Comparison of ENCODE assay signal across 15 cellular contexts in genomic region chr13:108911807-108912206, GRCh38.
DNase-seq lines count a peak whose midpoint lies in the region; ATAC-seq and TF ChIP-seq lines count a peak whose summit lies in the region.
"Had no signal": no experiment of that assay in that cellular context is flagged by ENCODE, and none has a peak within 500 bp of the region (broad histone marks: within the 10 kb centered on the region; RNA-seq: fewer than 3 reads in every experiment).

No MANE protein-coding gene starts in this region.

- DNase-seq in mammary epithelial cell (peak; percentile 71), MCF 10A (ENCODE audit: unreplicated experiment) (no peak), PC-9 (peak; percentile 49 to 71), left lung (no peak), globus pallidus (ENCODE audit: low spot score) (no peak)
- DNase-seq: GOT3, NCI-H1436, NCI-H1930, NCI-H2171 treated with DMSO at 0.1 percent for 48 hours, NCI-H446, SHP77 had no signal

- ATAC-seq in left lung (peak; percentile 42), HG03354 (IDR thresholded peaks at IDR 0.05; ENCODE audit: poor library complexity, severe bottlenecking, unreplicated experiment) (no peak), HG02885 (IDR thresholded peaks at IDR 0.05; ENCODE audit: poor library complexity, unreplicated experiment) (no peak)

- BruUV-seq in mammary epithelial cell (replicated peaks; lab: Mats Ljungman, UMichigan) (no TSS peak), MCF 10A (replicated peaks; lab: Mats Ljungman, UMichigan) (no TSS peak), PC-9 (replicated peaks; lab: Mats Ljungman, UMichigan) (no TSS peak)

- TF ChIP-seq CTCF in mammary epithelial cell (conservative IDR thresholded peaks at IDR 0.05 in 1 of 2, IDR thresholded peaks at IDR 0.05 in 1 of 2; ENCODE audit: extremely low read depth in 1 of 2, insufficient read depth in 1 of 2, low read depth in 1 of 2, low read length in 2 of 2) (no peak), MCF 10A (IDR thresholded peaks at IDR 0.05; ENCODE audit: unreplicated experiment) (no peak), PC-9 (conservative IDR thresholded peaks at IDR 0.05) (no peak), left lung (IDR thresholded peaks at IDR 0.05) (no peak)

- in situ Hi-C loops in mammary epithelial cell (cut with MboI; ENCODE audit: low sequenced_read_pairs in 2 of 2): no loop called here

- H2AFZ ChIP-seq in mammary epithelial cell (ENCODE audit: low read depth, low read length) (no peak overlapping the region), PC-9 (peak overlapping the region; percentile 44; the same call in 1 of the 2 replicates)

- H3K79me2 ChIP-seq in mammary epithelial cell (ENCODE audit: insufficient read depth, low read length) (no peaks in the 10 kb centered on the region), PC-9 (ENCODE audit: low read depth) (no peaks in the 10 kb centered on the region)

- no peaks in the 10 kb centered on the region for H3K9me3 ChIP-seq in mammary epithelial cell (replicated peaks; ENCODE audit: insufficient read depth, low read length)
- no peaks in the 10 kb centered on the region for H3K9me3 ChIP-seq in PC-9 (ENCODE audit: insufficient read depth, low read depth)
- no peaks in the 10 kb centered on the region for H3K9me3 ChIP-seq in left lung

- intact Hi-C loops in mammary epithelial cell (cut with micrococcal nuclease): no loop called here
- intact Hi-C loops in MCF 10A (cut with micrococcal nuclease): no loop called here
- intact Hi-C loops in PC-9 (cut with micrococcal nuclease; ENCODE audit: unreplicated experiment): loop anchor here (10.0 kb wide), 2 partner anchors 1303 to 1533 kb away; no protein-coding TSS in a partner anchor
- intact Hi-C loops in left lung (cut with DNase I): no loop called here

- H3K27ac Mint-ChIP-seq in MCF 10A (ENCODE audit: low read depth, unreplicated experiment): no peak overlapping the region
- H3K27ac Mint-ChIP-seq: B cell had no signal

- H4K20me1 ChIP-seq in mammary epithelial cell (ENCODE audit: insufficient read depth, low read length) (no peaks in the 10 kb centered on the region), PC-9 (ENCODE audit: insufficient read depth) (no peaks in the 10 kb centered on the region)

- H3K9me3 Mint-ChIP-seq in MCF 10A (ENCODE audit: unreplicated experiment): no peaks in the 10 kb centered on the region

- H3K4me2 ChIP-seq in mammary epithelial cell (ENCODE audit: insufficient read depth, low read depth, low read length): no peak overlapping the region
- peak overlapping the region; percentile 20 for H3K4me2 ChIP-seq in PC-9
- H3K4me2 ChIP-seq: KMS-11 had no signal

- H3K4me3 Mint-ChIP-seq in MCF 10A (ENCODE audit: unreplicated experiment): no peak overlapping the region
- H3K4me3 Mint-ChIP-seq: B cell had no signal

- WGBS in mammary epithelial cell (ENCODE audit: low coverage, missing lambda C conversion rate): 73% methylated on average over 2 of the region's 2 CpGs

- H3K36me3 ChIP-seq in mammary epithelial cell (ENCODE audit: insufficient read depth, low read length) (no peaks in the 10 kb centered on the region), PC-9 (ENCODE audit: low read depth) (no peaks in the 10 kb centered on the region), left lung (no peaks in the 10 kb centered on the region)

- H3K27ac ChIP-seq in mammary epithelial cell (ENCODE audit: insufficient read depth, low read depth, low read length): no peak overlapping the region
- no peak overlapping the region for H3K27ac ChIP-seq in PC-9
- no peak overlapping the region for H3K27ac ChIP-seq in left lung
- H3K27ac ChIP-seq: KMS-11 had no signal

- H3K36me3 Mint-ChIP-seq in MCF 10A (ENCODE audit: insufficient read depth, unreplicated experiment): no peaks in the 10 kb centered on the region

- H3K4me3 ChIP-seq in mammary epithelial cell (replicated peaks in 1 of 3; ENCODE audit: insufficient read depth in 1 of 3, low read depth in 2 of 3, low read length in 3 of 3) (no peak overlapping the region), PC-9 (no peak overlapping the region), left lung (no peak overlapping the region)

- dilution Hi-C loops in mammary epithelial cell (cut with HindIII; ENCODE audit: low sequenced_read_pairs): no loop called here

- peaks cover 17% of the 10 kb centered on the region for H3K4me1 Mint-ChIP-seq in MCF 10A (ENCODE audit: insufficient read depth, unreplicated experiment)

- POLR2A ChIA-PET in MCF 10A (lab: Yijun Ruan, JAX): interaction anchor here (1.6 to 1.7 kb wide), 2 partner anchors 8 to 48 kb away, joined by 3 to 5 read pairs; no protein-coding TSS in a partner anchor
- POLR2A ChIA-PET in PC-9 (lab: Charles Lee; ENCODE audit: unreplicated experiment): no interaction called here

- H3K9ac ChIP-seq in mammary epithelial cell (ENCODE audit: insufficient read depth, low read length): no peak overlapping the region
- H3K9ac ChIP-seq: KMS-11 had no signal

- H3F3A ChIP-seq in PC-9 (ENCODE audit: insufficient read depth, low read depth): peaks cover 19% of the 10 kb centered on the region

- H3K9me2 ChIP-seq in PC-9 (ENCODE audit: insufficient read depth): no peaks in the 10 kb centered on the region

- H3K4me1 ChIP-seq in mammary epithelial cell (ENCODE audit: insufficient read depth, low read length): peaks cover 13% of the 10 kb centered on the region
- peaks cover 37% of the 10 kb centered on the region for H3K4me1 ChIP-seq in PC-9 (replicated peaks; ENCODE audit: insufficient read depth)
- H3K4me1 ChIP-seq in left lung: peaks cover 6 to 23% of the 10 kb centered on the region in 2 donors

- CTCF ChIA-PET in mammary epithelial cell (lab: Charles Lee; ENCODE audit: low non-redundant PET) (no interaction called here), MCF 10A (lab: Yijun Ruan, JAX) (no interaction called here), PC-9 (lab: Charles Lee) (no interaction called here)

- no peaks in the 10 kb centered on the region for H3K27me3 Mint-ChIP-seq in MCF 10A (ENCODE audit: insufficient read depth, unreplicated experiment)

- no peaks in the 10 kb centered on the region for H3K27me3 ChIP-seq in mammary epithelial cell (ENCODE audit: insufficient read depth, low read length)
- H3K27me3 ChIP-seq in PC-9 (ENCODE audit: insufficient read depth, low read depth): no peaks in the 10 kb centered on the region
- H3K27me3 ChIP-seq in left lung: no peaks in the 10 kb centered on the region

Comparison
In these comparisons a context has a peak if more than half of its experiments do, and no peak if none do; other contexts are left out.
1. DNase-seq: peak in mammary epithelial cell (single experiment) and PC-9 (2 of 2); none in MCF 10A (single experiment), left lung (0 of 2) and globus pallidus (single experiment).